Comparison of ENCODE assay signal across 1 cellular context in the genomic region with DNA sequence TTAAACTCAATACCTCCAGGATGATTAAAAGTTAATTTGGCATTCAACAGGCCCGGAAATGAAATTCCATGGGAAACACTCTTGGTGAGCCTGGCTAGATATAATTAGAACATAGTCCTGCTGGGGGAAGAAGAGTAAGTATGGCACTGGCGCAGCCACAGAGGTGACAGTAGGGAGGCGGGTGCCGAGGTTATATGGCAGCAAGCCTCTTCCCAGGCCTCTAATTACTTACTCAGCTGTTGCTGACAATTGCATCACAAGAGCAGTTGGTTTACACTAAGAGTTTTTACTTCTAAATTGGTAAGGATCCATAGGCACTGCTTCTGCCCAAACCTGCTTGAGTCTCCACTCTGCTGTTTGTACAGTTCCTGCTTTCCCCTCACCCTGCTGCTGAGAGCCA.
TF ChIP-seq lines count a peak whose summit lies in the region.

No MANE protein-coding gene starts in this region.

TF ChIP-seq in A549, 52 proteins besides CTCF, POLR2A, EP300 and RAD21 (continued from another document):
- TF ChIP-seq, protein P1, sequence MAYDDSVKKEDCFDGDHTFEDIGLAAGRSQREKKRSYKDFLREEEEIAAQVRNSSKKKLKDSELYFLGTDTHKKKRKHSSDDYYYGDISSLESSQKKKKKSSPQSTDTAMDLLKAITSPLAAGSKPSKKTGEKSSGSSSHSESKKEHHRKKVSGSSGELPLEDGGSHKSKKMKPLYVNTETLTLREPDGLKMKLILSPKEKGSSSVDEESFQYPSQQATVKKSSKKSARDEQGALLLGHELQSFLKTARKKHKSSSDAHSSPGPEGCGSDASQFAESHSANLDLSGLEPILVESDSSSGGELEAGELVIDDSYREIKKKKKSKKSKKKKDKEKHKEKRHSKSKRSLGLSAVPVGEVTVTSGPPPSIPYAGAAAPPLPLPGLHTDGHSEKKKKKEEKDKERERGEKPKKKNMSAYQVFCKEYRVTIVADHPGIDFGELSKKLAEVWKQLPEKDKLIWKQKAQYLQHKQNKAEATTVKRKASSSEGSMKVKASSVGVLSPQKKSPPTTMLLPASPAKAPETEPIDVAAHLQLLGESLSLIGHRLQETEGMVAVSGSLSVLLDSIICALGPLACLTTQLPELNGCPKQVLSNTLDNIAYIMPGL (CRISPR knock-in tag; IDR thresholded peaks at IDR 0.05; ENCODE audit: borderline replicate concordance), result no peak
- TF ChIP-seq NFE2L2 (conservative IDR thresholded peaks at IDR 0.05; ENCODE audit: low read length) (no peak), CHD4 (IDR thresholded peaks at IDR 0.05; ENCODE audit: borderline replicate concordance) (no peak), HOXA7 (CRISPR knock-in tag; IDR thresholded peaks at IDR 0.05) (no peak), EHF (CRISPR knock-in tag; IDR thresholded peaks at IDR 0.05) (no peak), NPAS2 (CRISPR knock-in tag; IDR thresholded peaks at IDR 0.05; ENCODE audit: borderline replicate concordance) (no peak)
- TF ChIP-seq, protein P2, sequence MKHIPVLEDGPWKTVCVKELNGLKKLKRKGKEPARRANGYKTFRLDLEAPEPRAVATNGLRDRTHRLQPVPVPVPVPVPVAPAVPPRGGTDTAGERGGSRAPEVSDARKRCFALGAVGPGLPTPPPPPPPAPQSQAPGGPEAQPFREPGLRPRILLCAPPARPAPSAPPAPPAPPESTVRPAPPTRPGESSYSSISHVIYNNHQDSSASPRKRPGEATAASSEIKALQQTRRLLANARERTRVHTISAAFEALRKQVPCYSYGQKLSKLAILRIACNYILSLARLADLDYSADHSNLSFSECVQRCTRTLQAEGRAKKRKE (CRISPR knock-in tag; IDR thresholded peaks at IDR 0.05; ENCODE audit: low read depth), result no peak
- TF ChIP-seq, protein P3, sequence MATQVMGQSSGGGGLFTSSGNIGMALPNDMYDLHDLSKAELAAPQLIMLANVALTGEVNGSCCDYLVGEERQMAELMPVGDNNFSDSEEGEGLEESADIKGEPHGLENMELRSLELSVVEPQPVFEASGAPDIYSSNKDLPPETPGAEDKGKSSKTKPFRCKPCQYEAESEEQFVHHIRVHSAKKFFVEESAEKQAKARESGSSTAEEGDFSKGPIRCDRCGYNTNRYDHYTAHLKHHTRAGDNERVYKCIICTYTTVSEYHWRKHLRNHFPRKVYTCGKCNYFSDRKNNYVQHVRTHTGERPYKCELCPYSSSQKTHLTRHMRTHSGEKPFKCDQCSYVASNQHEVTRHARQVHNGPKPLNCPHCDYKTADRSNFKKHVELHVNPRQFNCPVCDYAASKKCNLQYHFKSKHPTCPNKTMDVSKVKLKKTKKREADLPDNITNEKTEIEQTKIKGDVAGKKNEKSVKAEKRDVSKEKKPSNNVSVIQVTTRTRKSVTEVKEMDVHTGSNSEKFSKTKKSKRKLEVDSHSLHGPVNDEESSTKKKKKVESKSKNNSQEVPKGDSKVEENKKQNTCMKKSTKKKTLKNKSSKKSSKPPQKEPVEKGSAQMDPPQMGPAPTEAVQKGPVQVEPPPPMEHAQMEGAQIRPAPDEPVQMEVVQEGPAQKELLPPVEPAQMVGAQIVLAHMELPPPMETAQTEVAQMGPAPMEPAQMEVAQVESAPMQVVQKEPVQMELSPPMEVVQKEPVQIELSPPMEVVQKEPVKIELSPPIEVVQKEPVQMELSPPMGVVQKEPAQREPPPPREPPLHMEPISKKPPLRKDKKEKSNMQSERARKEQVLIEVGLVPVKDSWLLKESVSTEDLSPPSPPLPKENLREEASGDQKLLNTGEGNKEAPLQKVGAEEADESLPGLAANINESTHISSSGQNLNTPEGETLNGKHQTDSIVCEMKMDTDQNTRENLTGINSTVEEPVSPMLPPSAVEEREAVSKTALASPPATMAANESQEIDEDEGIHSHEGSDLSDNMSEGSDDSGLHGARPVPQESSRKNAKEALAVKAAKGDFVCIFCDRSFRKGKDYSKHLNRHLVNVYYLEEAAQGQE (IDR thresholded peaks at IDR 0.05), result no peak
- TF ChIP-seq, protein P4, sequence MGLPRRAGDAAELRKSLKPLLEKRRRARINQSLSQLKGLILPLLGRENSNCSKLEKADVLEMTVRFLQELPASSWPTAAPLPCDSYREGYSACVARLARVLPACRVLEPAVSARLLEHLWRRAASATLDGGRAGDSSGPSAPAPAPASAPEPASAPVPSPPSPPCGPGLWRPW (IDR thresholded peaks at IDR 0.05), result no peak
TF ChIP-seq in A549: peak in this region for 0.
